Comparison of ENCODE assay signal across 9 cellular contexts in genomic region chr2:288002-288742, GRCh38. TPM values are rescaled to one million over a fixed set of nuclear protein-coding genes. Genes with fewer than 3 reads are reported as not detected.
DNase-seq lines count a peak whose midpoint lies in the region; ATAC-seq and TF ChIP-seq lines count a peak whose summit lies in the region.
"Had no signal": no experiment of that assay in that cellular context is flagged by ENCODE, and none has a peak within 500 bp of the region (broad histone marks: within the 10 kb centered on the region; RNA-seq: fewer than 3 reads in every experiment).

Gene ALKAL2 (minus strand): TSS chr2:288091. CDS start chr2:287835, 256 bp downstream.

- in situ Hi-C loops in GM23248 (cut with MboI): no loop called here

- no peak within 1 kb of the TSS for H2AFZ ChIP-seq in GM23248

- peaks cover 32% of the 10 kb centered on the region for H3F3A ChIP-seq in GM23248 (ENCODE audit: insufficient read depth)

- no peak within 1 kb of the TSS for H3K27ac ChIP-seq in GM23248
- H3K27ac ChIP-seq in right atrium auricular region: no peak within 1 kb of the TSS
- no peak within 1 kb of the TSS for H3K27ac ChIP-seq in substantia nigra (ENCODE audit: low read depth, low read length, poor library complexity, severe bottlenecking)

- no peaks in the 10 kb centered on the region for H3K9me2 ChIP-seq in GM23248 (ENCODE audit: insufficient read depth)

- H4K20me1 ChIP-seq in GM23248 (ENCODE audit: insufficient read depth): no peaks in the 10 kb centered on the region

- H3K79me2 ChIP-seq in GM23248 (ENCODE audit: insufficient read depth): no peaks in the 10 kb centered on the region

- H3K9me3 ChIP-seq in GM23248 (ENCODE audit: low read depth) (no peaks in the 10 kb centered on the region), right atrium auricular region (no peaks in the 10 kb centered on the region)

- H3K4me2 ChIP-seq in GM23248 (ENCODE audit: unreplicated experiment): peak within 1 kb of the TSS; percentile 51

- TF ChIP-seq CTCF in right atrium auricular region (IDR thresholded peaks at IDR 0.05): no peak

- CTCF ChIA-PET in activated CD8-positive, alpha-beta memory T cell treated with anti-CD3 and anti-CD28 coated beads, Interleukin-2, amount 10 ng/mL, durations not matched to agents 7 days and 5 days (lab: Charles Lee): interaction anchor here (0.7 kb wide), 1 partner anchor 42 kb away, joined by 3 read pairs; no protein-coding TSS in a partner anchor

- H3K27ac Mint-ChIP-seq in activated CD8-positive, alpha-beta memory T cell treated with anti-CD3 and anti-CD28 coated beads, Interleukin-2, amount 10 ng/mL, durations not matched to agents 7 days and 5 days: no peak within 1 kb of the TSS

- H3K4me1 ChIP-seq in GM23248 (ENCODE audit: insufficient read depth) (peaks cover 24% of the 10 kb centered on the region), right atrium auricular region (peaks cover 0 to 34% of the 10 kb centered on the region in 2 donors)

- peak; percentile 46 for DNase-seq in GM23248
- DNase-seq in activated CD8-positive, alpha-beta memory T cell treated with anti-CD3 and anti-CD28 coated beads, Interleukin-2, amount 10 ng/mL, durations not matched to agents 7 days and 5 days: no peak
- DNase-seq in right atrium auricular region (ENCODE audit: low spot score): no peak
- DNase-seq in skeletal muscle cell (ENCODE audit: low read depth): no peak
- DNase-seq in stimulated activated naive CD4-positive, alpha-beta T cell treated with Interleukin-2 at 50 U/mL for 16 hours (lab: John Stamatoyannopoulos, UW): no peak
- DNase-seq in NOMO-1 (lab: John Stamatoyannopoulos, UW; ENCODE audit: unreplicated experiment in 2 of 2): no peak
- DNase-seq in substantia nigra (lab: John Stamatoyannopoulos, UW): no peak

- H3K36me3 Mint-ChIP-seq in activated CD8-positive, alpha-beta memory T cell treated with anti-CD3 and anti-CD28 coated beads, Interleukin-2, amount 10 ng/mL, durations not matched to agents 7 days and 5 days: no peaks in the 10 kb centered on the region

- H3K4me3 Mint-ChIP-seq in activated CD8-positive, alpha-beta memory T cell treated with anti-CD3 and anti-CD28 coated beads, Interleukin-2, amount 10 ng/mL, durations not matched to agents 7 days and 5 days: no peak within 1 kb of the TSS

- peaks cover 56% of the 10 kb centered on the region for H3K27me3 Mint-ChIP-seq in activated CD8-positive, alpha-beta memory T cell treated with anti-CD3 and anti-CD28 coated beads, Interleukin-2, amount 10 ng/mL, durations not matched to agents 7 days and 5 days

- WGBS in GM23248 (ENCODE audit: low coverage in 1 of 2, low lambda C conversion rate in 2 of 2, missing lambda C conversion rate in 2 of 2), 2 experiments: 4 to 7% methylated on average over 59 to 73 of the region's 115 CpGs

- peak; percentile 29 for ATAC-seq in activated CD8-positive, alpha-beta memory T cell treated with anti-CD3 and anti-CD28 coated beads, Interleukin-2, amount 10 ng/mL, durations not matched to agents 7 days and 5 days
- no peak for ATAC-seq in GM21367 (IDR thresholded peaks at IDR 0.05; ENCODE audit: unreplicated experiment)
- ATAC-seq: K562 had no signal

- H3K9ac ChIP-seq in GM23248: no peak within 1 kb of the TSS

- H3K9me3 Mint-ChIP-seq in activated CD8-positive, alpha-beta memory T cell treated with anti-CD3 and anti-CD28 coated beads, Interleukin-2, amount 10 ng/mL, durations not matched to agents 7 days and 5 days (ENCODE audit: low read depth): no peaks in the 10 kb centered on the region

- H3K4me1 Mint-ChIP-seq in activated CD8-positive, alpha-beta memory T cell treated with anti-CD3 and anti-CD28 coated beads, Interleukin-2, amount 10 ng/mL, durations not matched to agents 7 days and 5 days: peaks cover 7% of the 10 kb centered on the region

- H3K27me3 ChIP-seq in GM23248 (replicated peaks; ENCODE audit: insufficient read depth): peaks cover 4% of the 10 kb centered on the region; the same call in 1 of the 2 replicates
- H3K27me3 ChIP-seq in right atrium auricular region: peaks cover 4 to 19% of the 10 kb centered on the region in 2 donors

- H3K36me3 ChIP-seq in GM23248 (ENCODE audit: low read depth) (no peaks in the 10 kb centered on the region), right atrium auricular region (no peaks in the 10 kb centered on the region)

- H3K4me3 ChIP-seq in GM23248 (peak within 1 kb of the TSS; percentile 49), right atrium auricular region (peak within 1 kb of the TSS; percentile 17 to 56), skeletal muscle cell (ENCODE audit: low read depth, low read length) (peak within 1 kb of the TSS; percentile 32)
- H3K4me3 ChIP-seq: K562 had no signal

RNA-seq across cellular contexts. Expression of gene ALKAL2, which starts in this region (rescaled TPM):
- not detected in 2 replicates for total RNA-seq in GM23248 (2014; rRNA removed; shearing (Covaris generic))
- polyA plus RNA-seq in GM23248 (2016; fragmentation: Nextera tagmentation; extraction: Ambion mirVana): not detected in 2 replicates
- not detected for total RNA-seq in activated CD8-positive, alpha-beta memory T cell treated with anti-CD3 and anti-CD28 coated beads, Interleukin-2, amount 10 ng/mL, durations not matched to agents 7 days and 5 days
- 1 to 10 TPM in 1 of 2 donors, not detected in 1; 1.1 TPM for total RNA-seq in right atrium auricular region
- total RNA-seq: K562 had no signal
- polyA plus RNA-seq: K562 had no signal

Comparison
In these comparisons a context has a peak if more than half of its experiments do, and no peak if none do; other contexts are left out.
1. Peak in DNase-seq, H3K4me3 ChIP-seq and H3K4me2 ChIP-seq in GM23248; RNA of the gene not detected or under 1 TPM.
2. Peak in ATAC-seq in activated CD8-positive, alpha-beta memory T cell treated with anti-CD3 and anti-CD28 coated beads, Interleukin-2, amount 10 ng/mL, durations not matched to agents 7 days and 5 days; RNA of the gene not detected or under 1 TPM.